In genomic region chr2:189046275-189046674, GRCh38 we compare ENCODE assay signal across 1 cellular context.
TF ChIP-seq lines count a peak whose summit lies in the region.

No MANE protein-coding gene starts in this region.

TF ChIP-seq in GM23338, 12 proteins besides CTCF, POLR2A, EP300 and RAD21 (continued from another document):
- no peak for TF ChIP-seq ZNF462 (CRISPR knock-in tag; IDR thresholded peaks at IDR 0.05)
- TF ChIP-seq, protein P1, sequence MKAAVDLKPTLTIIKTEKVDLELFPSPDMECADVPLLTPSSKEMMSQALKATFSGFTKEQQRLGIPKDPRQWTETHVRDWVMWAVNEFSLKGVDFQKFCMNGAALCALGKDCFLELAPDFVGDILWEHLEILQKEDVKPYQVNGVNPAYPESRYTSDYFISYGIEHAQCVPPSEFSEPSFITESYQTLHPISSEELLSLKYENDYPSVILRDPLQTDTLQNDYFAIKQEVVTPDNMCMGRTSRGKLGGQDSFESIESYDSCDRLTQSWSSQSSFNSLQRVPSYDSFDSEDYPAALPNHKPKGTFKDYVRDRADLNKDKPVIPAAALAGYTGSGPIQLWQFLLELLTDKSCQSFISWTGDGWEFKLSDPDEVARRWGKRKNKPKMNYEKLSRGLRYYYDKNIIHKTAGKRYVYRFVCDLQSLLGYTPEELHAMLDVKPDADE (IDR thresholded peaks at IDR 0.05): no peak
- no peak for TF ChIP-seq ZNF114 (CRISPR knock-in tag; IDR thresholded peaks at IDR 0.05)
- TF ChIP-seq JUNB (IDR thresholded peaks at IDR 0.05; ENCODE audit: unreplicated experiment): no peak
- no peak for TF ChIP-seq POLR2AphosphoS5 (IDR thresholded peaks at IDR 0.05; ENCODE audit: low read depth)
- TF ChIP-seq REST (IDR thresholded peaks at IDR 0.05; ENCODE audit: unreplicated experiment): no peak
- TF ChIP-seq STAT1 (IDR thresholded peaks at IDR 0.05; ENCODE audit: unreplicated experiment): no peak
- no peak for TF ChIP-seq CREB1 (CRISPR knock-in tag; IDR thresholded peaks at IDR 0.05; ENCODE audit: low read depth)
